ENCODE assay signal across 23 cellular contexts in the genomic region with DNA sequence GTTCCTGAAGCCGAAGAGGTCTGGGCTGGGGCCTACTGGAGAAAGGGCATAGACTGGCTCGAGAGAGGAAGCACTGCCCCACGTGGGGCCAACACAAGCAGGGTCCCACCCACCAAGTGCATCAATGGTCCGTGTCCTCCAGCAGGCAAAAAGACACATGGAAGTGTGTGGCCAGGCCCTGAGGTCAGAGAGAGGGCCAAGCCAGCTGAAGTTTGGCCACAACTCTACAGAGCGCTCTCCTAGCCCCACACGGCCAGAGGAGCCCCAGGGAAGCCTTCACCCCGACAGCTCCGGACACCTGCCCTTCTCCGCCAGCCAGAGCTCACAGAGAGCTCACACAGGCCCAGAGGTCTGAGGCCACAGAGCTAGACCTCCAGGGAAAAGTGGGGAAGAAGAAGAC. TPM values are rescaled to one million over a fixed set of nuclear protein-coding genes. Genes with fewer than 3 reads are reported as not detected.
DNase-seq lines count a peak whose midpoint lies in the region; ATAC-seq, FAIRE-seq and TF ChIP-seq lines count a peak whose summit lies in the region.
"Had no signal": no experiment of that assay in that cellular context is flagged by ENCODE, and none has a peak within 500 bp of the region (broad histone marks: within the 10 kb centered on the region; RNA-seq: fewer than 3 reads in every experiment).

No MANE protein-coding gene starts in this region.

- FAIRE-seq in endothelial cell of umbilical vein (lab: Jason Lieb, UNC) = no peak
- FAIRE-seq: A204.1, D721Med, GM12878, GM19239 had no signal

- no peak overlapping the region for H2BK5ac ChIP-seq in IMR-90 (ENCODE audit: low read depth, low read length, poor library complexity, severe bottlenecking)
- H2BK5ac ChIP-seq in trophoblast cell (ENCODE audit: low read depth, low read length, poor library complexity) = no peak overlapping the region

- no peak overlapping the region for H3K56ac ChIP-seq in IMR-90 (ENCODE audit: extremely low read depth, insufficient read depth, low read length)

- TF ChIP-seq CTCF in IMR-90 (conservative IDR thresholded peaks at IDR 0.05; ENCODE audit: low read depth, low read length) (no peak), endothelial cell of umbilical vein (IDR thresholded peaks at IDR 0.05; ENCODE audit: extremely low read depth in 1 of 2, insufficient read depth in 1 of 2, low read depth in 1 of 2, low read length in 2 of 2) (no peak), ovary (IDR thresholded peaks at IDR 0.05) (no peak)

- H2BK120ac ChIP-seq in IMR-90 (ENCODE audit: low read depth, low read length) = no peak overlapping the region
- H2BK120ac ChIP-seq in trophoblast cell (ENCODE audit: insufficient read depth, low read length, poor library complexity) = no peak overlapping the region

- no peak for ATAC-seq in IMR-90 (ENCODE audit: low read depth)
- ATAC-seq in HG03378 (IDR thresholded peaks at IDR 0.05; ENCODE audit: unreplicated experiment) = no peak
- ATAC-seq: CD8-positive, alpha-beta T cell; GM12878; GM23338 had no signal

- TF ChIP-seq RAD21 in IMR-90 (IDR thresholded peaks at IDR 0.05; ENCODE audit: low read length) = no peak

- H3K36me3 ChIP-seq in IMR-90 (ENCODE audit: control insufficient read depth, insufficient read depth, low read length) (peaks cover 4% of the 10 kb centered on the region; the same call in 1 of the 2 replicates), endothelial cell of umbilical vein (ENCODE audit: control insufficient read depth in 2 of 2, extremely low read depth in 1 of 2, insufficient read depth in 2 of 2, low read length in 2 of 2) (no peaks in the 10 kb centered on the region), trophoblast cell (ENCODE audit: control insufficient read depth in 1 of 2, insufficient read depth in 2 of 2, low read length in 2 of 2) (no peaks in the 10 kb centered on the region), ovary (no peaks in the 10 kb centered on the region)
- H3K36me3 ChIP-seq: BLaER1 had no signal

- TF ChIP-seq POLR2A in IMR-90 (IDR thresholded peaks at IDR 0.05; ENCODE audit: low read depth, low read length) = no peak
- no peak for TF ChIP-seq POLR2A in endothelial cell of umbilical vein (IDR thresholded peaks at IDR 0.05; ENCODE audit: low read depth, low read length)
- no peak for TF ChIP-seq POLR2A in ovary (IDR thresholded peaks at IDR 0.05)

- no peak overlapping the region for H3K4me3 ChIP-seq in IMR-90 (ENCODE audit: insufficient read depth, low read depth, low read length)
- H3K4me3 ChIP-seq in endothelial cell of umbilical vein (replicated peaks in 1 of 3; ENCODE audit: insufficient read depth in 1 of 3, low read depth in 1 of 3, low read length in 3 of 3) = no peak overlapping the region
- H3K4me3 ChIP-seq in trophoblast cell (ENCODE audit: low read depth, low read length) = no peak overlapping the region
- no peak overlapping the region for H3K4me3 ChIP-seq in ovary
- H3K4me3 ChIP-seq: BLaER1, GM12878, GM23338 had no signal

- peaks cover 32% of the 10 kb centered on the region for H3K27me3 ChIP-seq in IMR-90 (ENCODE audit: control insufficient read depth, insufficient read depth, low read length)
- no peaks in the 10 kb centered on the region for H3K27me3 ChIP-seq in endothelial cell of umbilical vein (ENCODE audit: control insufficient read depth in 2 of 2, insufficient read depth in 2 of 2, low read length in 2 of 2)
- no peaks in the 10 kb centered on the region for H3K27me3 ChIP-seq in trophoblast cell (ENCODE audit: insufficient read depth, low read length)
- no peaks in the 10 kb centered on the region for H3K27me3 ChIP-seq in ovary

- no peak overlapping the region for H3K18ac ChIP-seq in IMR-90 (ENCODE audit: low read depth, low read length)
- H3K18ac ChIP-seq in trophoblast cell (ENCODE audit: low read length) = no peak overlapping the region

- H3K4ac ChIP-seq in IMR-90 (ENCODE audit: low read depth, low read length) (no peak overlapping the region), trophoblast cell (ENCODE audit: low read depth, low read length) (no peak overlapping the region)

- H3K79me1 ChIP-seq in IMR-90 (ENCODE audit: low read depth in 1 of 2, low read length in 2 of 2) (no peaks in the 10 kb centered on the region; a peak in 1 of 4 replicates), trophoblast cell (ENCODE audit: low read length) (no peaks in the 10 kb centered on the region)

- H2AFZ ChIP-seq in IMR-90 (replicated peaks; ENCODE audit: low read length, poor library complexity) = no peak overlapping the region
- H2AFZ ChIP-seq in endothelial cell of umbilical vein (ENCODE audit: low read depth, low read length) = no peak overlapping the region
- H2AFZ ChIP-seq in trophoblast cell (ENCODE audit: insufficient read depth, low read length, poor library complexity) = no peak overlapping the region
- H2AFZ ChIP-seq: GM23338 had no signal

- H2AK9ac ChIP-seq in IMR-90 (replicated peaks; ENCODE audit: low read depth, low read length, poor library complexity) = no peak overlapping the region

- H2BK15ac ChIP-seq in IMR-90 (ENCODE audit: low read depth, low read length) = no peak overlapping the region

- H4K20me1 ChIP-seq in IMR-90 (ENCODE audit: insufficient read depth, low read length) (no peaks in the 10 kb centered on the region), endothelial cell of umbilical vein (replicated peaks; ENCODE audit: control insufficient read depth, extremely low read depth, insufficient read depth, low read length) (no peaks in the 10 kb centered on the region)

- H2AK5ac ChIP-seq in IMR-90 (ENCODE audit: low read depth, low read length) (no peak overlapping the region), trophoblast cell (ENCODE audit: low read length) (no peak overlapping the region)

- TF ChIP-seq EP300 in ovary (IDR thresholded peaks at IDR 0.05) = no peak

- H3K4me2 ChIP-seq in IMR-90 (ENCODE audit: low read depth, low read length) (no peak overlapping the region), endothelial cell of umbilical vein (ENCODE audit: insufficient read depth, low read length) (no peak overlapping the region), trophoblast cell (ENCODE audit: low read length) (no peak overlapping the region)
- H3K4me2 ChIP-seq: BLaER1, GM23338 had no signal

- in situ Hi-C loops in IMR-90 (cut with MboI; ENCODE audit: low sequenced_read_pairs) = no loop called here

- dilution Hi-C loops in IMR-90 (cut with HindIII; ENCODE audit: low sequenced_read_pairs, unreplicated experiment) = no loop called here
- dilution Hi-C loops in endothelial cell of umbilical vein (cut with MboI; ENCODE audit: extremely low pct_ligation_motif_present, low sequenced_read_pairs) = no loop called here

- H4K91ac ChIP-seq in IMR-90 (ENCODE audit: insufficient read depth, low read depth, low read length) (no peak overlapping the region), trophoblast cell (ENCODE audit: low read depth, low read length) (no peak overlapping the region)

- H3K9ac ChIP-seq in IMR-90 (ENCODE audit: low read depth, low read length) (no peak overlapping the region), endothelial cell of umbilical vein (replicated peaks; ENCODE audit: extremely low read depth, insufficient read depth, low read length) (no peak overlapping the region), trophoblast cell (ENCODE audit: low read length) (no peak overlapping the region)
- H3K9ac ChIP-seq: BLaER1 had no signal

- H3K14ac ChIP-seq in IMR-90 (replicated peaks; ENCODE audit: low read depth, low read length) (no peak overlapping the region), trophoblast cell (ENCODE audit: low read length) (no peak overlapping the region)

- CTCF ChIA-PET in IMR-90 (lab: Yijun Ruan, JAX) (no interaction called here), endothelial cell of umbilical vein (lab: Charles Lee) (no interaction called here)

- DNase-seq in IMR-90 (no peak), endothelial cell of umbilical vein (ENCODE audit: low read depth, low spot score) (no peak), trophoblast cell (no peak), ovary (no peak), kidney glomerular epithelial cell (lab: John Stamatoyannopoulos, UW) (no peak)
- no peak for DNase-seq in activated CD4-positive, CD25-positive, alpha-beta regulatory T cell treated with anti-CD3 and anti-CD28 coated beads, Interleukin-2, amount 50 U/mL, for 72 hours
- DNase-seq: Caco-2; CD4-positive, CD25-positive, alpha-beta regulatory T cell; CD8-positive, alpha-beta T cell; DMS 273 treated with DMSO at 0.1 percent for 48 hours; DMS79; EL; GDM1; H9; HFFc6 had no signal

- no peak overlapping the region for H4K5ac ChIP-seq in IMR-90 (ENCODE audit: low read depth, low read length)

- no peaks in the 10 kb centered on the region for H3K9me3 ChIP-seq in IMR-90 (ENCODE audit: control insufficient read depth, insufficient read depth, low read length)
- no peaks in the 10 kb centered on the region for H3K9me3 ChIP-seq in endothelial cell of umbilical vein (replicated peaks; ENCODE audit: control insufficient read depth, insufficient read depth, low read length)
- no peaks in the 10 kb centered on the region for H3K9me3 ChIP-seq in trophoblast cell (ENCODE audit: insufficient read depth, low read depth, low read length)
- no peaks in the 10 kb centered on the region for H3K9me3 ChIP-seq in ovary
- H3K9me3 ChIP-seq: BLaER1, Caco-2 had no signal

- BruUV-seq in IMR-90 (replicated peaks; lab: Mats Ljungman, UMichigan) (TSS peak; percentile 75), endothelial cell of umbilical vein (replicated peaks; lab: Mats Ljungman, UMichigan) (TSS peak; percentile 17)

- no peak overlapping the region for H4K8ac ChIP-seq in IMR-90 (ENCODE audit: low read depth in 2 of 2, low read length in 2 of 2)
- H4K8ac ChIP-seq in trophoblast cell (ENCODE audit: low read depth, low read length) = no peak overlapping the region

- H3K4me1 ChIP-seq in IMR-90 (ENCODE audit: control insufficient read depth, insufficient read depth, low read length) = no peaks in the 10 kb centered on the region
- no peaks in the 10 kb centered on the region for H3K4me1 ChIP-seq in endothelial cell of umbilical vein (ENCODE audit: control insufficient read depth, extremely low read depth, insufficient read depth, low read length)
- H3K4me1 ChIP-seq in trophoblast cell (ENCODE audit: control insufficient read depth in 1 of 2, insufficient read depth in 2 of 2, low read length in 2 of 2) = no peaks in the 10 kb centered on the region
- no peaks in the 10 kb centered on the region for H3K4me1 ChIP-seq in ovary (ENCODE audit: insufficient read depth)
- H3K4me1 ChIP-seq: BLaER1, Caco-2 had no signal

- H3K23ac ChIP-seq in IMR-90 (ENCODE audit: low read depth, low read length) (no peak overlapping the region), trophoblast cell (ENCODE audit: low read length) (no peak overlapping the region)

- H3K79me2 ChIP-seq in endothelial cell of umbilical vein (ENCODE audit: control insufficient read depth, insufficient read depth, low read length) (no peaks in the 10 kb centered on the region), trophoblast cell (ENCODE audit: control insufficient read depth, insufficient read depth, low read length, poor library complexity) (no peaks in the 10 kb centered on the region)

- peak overlapping the region; percentile 43 for H4K12ac ChIP-seq in trophoblast cell (ENCODE audit: low read depth, low read length)

- no peak overlapping the region for H2BK20ac ChIP-seq in IMR-90 (ENCODE audit: low read depth, low read length)

- H3K27ac ChIP-seq in IMR-90 (ENCODE audit: insufficient read depth, low read length) (no peak overlapping the region), endothelial cell of umbilical vein (ENCODE audit: insufficient read depth, low read depth, low read length) (no peak overlapping the region), trophoblast cell (ENCODE audit: low read depth, low read length) (no peak overlapping the region), ovary (no peak overlapping the region)
- H3K27ac ChIP-seq: BLaER1, C4-2B had no signal

- no peak overlapping the region for H2BK12ac ChIP-seq in trophoblast cell (ENCODE audit: low read length)

- 100% methylated on average over 1 of the region's 9 CpGs; no CpG with 5 or more reads in 1 of the 2 experiments for WGBS in IMR-90 (ENCODE audit: extremely low coverage in 2 of 2, insufficient read length in 1 of 2), 2 experiments
- WGBS in trophoblast cell (ENCODE audit: extremely low coverage, insufficient coverage, insufficient read length) = no CpG with 5 or more reads among the region's 9 CpGs
- WGBS in ovary, 3 donors = 72 to 92% (median 77%) methylated on average over 9 of the region's 9 CpGs

- no peaks in the 10 kb centered on the region for H3K9me1 ChIP-seq in IMR-90 (ENCODE audit: insufficient read depth, low read length)
- H3K9me1 ChIP-seq in endothelial cell of umbilical vein (replicated peaks; ENCODE audit: control insufficient read depth, extremely low read depth, insufficient read depth, low read length) = no peaks in the 10 kb centered on the region

- POLR2A ChIA-PET in IMR-90 (lab: Charles Lee; ENCODE audit: unreplicated experiment) = no interaction called here
- POLR2A ChIA-PET in endothelial cell of umbilical vein (lab: Charles Lee) = no interaction called here

- intact Hi-C loops in IMR-90 (cut with micrococcal nuclease) (no loop called here), endothelial cell of umbilical vein (cut with micrococcal nuclease) (no loop called here), ovary (cut with DNase I) (no loop called here)

RNA-seq across cellular contexts. Expression of a gene that starts 8.5 kb away (rescaled TPM):
- total RNA-seq in IMR-90 (2012; rRNA removed) (65.8 and 84.6 TPM in 2 replicates), endothelial cell of umbilical vein (77.8 and 78.7 TPM in 2 replicates), ovary (100 to 1,000 TPM in 2 of 7 donors, 10 to 100 TPM in 5; 76.7 to 121 (median 98.7) TPM)
- polyA plus RNA-seq in IMR-90 (2012; rRNA removed) (75.4 and 75.8 TPM in 2 replicates), endothelial cell of umbilical vein (44.7 and 45.9 TPM in 2 replicates), ovary (10 to 100 TPM; 41.4 to 74.8 TPM)
- 55.1 and 56.5 TPM in 2 replicates for polyA plus RNA-seq in IMR-90 (2012; cell fraction: cytosol; rRNA removed)
- polyA plus RNA-seq in IMR-90 (2012; cell fraction: nucleus; rRNA removed; ENCODE audit: low replicate concordance) = 183 and 297 TPM in 2 replicates
- 39.2 and 42.3 TPM in 2 replicates for polyA plus RNA-seq in endothelial cell of umbilical vein (2011; cell fraction: cytosol; rRNA removed)
- 187 and 192 TPM in 2 replicates for polyA plus RNA-seq in endothelial cell of umbilical vein (2011; cell fraction: nucleus; rRNA removed)
- 45.0 and 47.6 TPM in 2 replicates for polyA plus RNA-seq in endothelial cell of umbilical vein (2012)
- polyA minus RNA-seq in endothelial cell of umbilical vein = 86.8 and 96.4 TPM in 2 replicates
- 86.4 TPM for polyA minus RNA-seq in endothelial cell of umbilical vein (2011; cell fraction: cytosol; rRNA and poly(A)+ RNA removed)
- 111 TPM in 2 replicates for polyA minus RNA-seq in endothelial cell of umbilical vein (2011; cell fraction: nucleus; rRNA and poly(A)+ RNA removed)
- 31.3 and 33.3 TPM in 2 replicates for polyA plus RNA-seq in trophoblast cell (2013)

RNA-seq across cellular contexts. Expression of a gene that starts 47.8 kb away (rescaled TPM):
- total RNA-seq in IMR-90 (2012; rRNA removed) = 2.5 and 3.9 TPM in 2 replicates
- 11.4 and 13.0 TPM in 2 replicates for polyA plus RNA-seq in IMR-90 (2012; rRNA removed)
- 11.5 and 14.2 TPM in 2 replicates for polyA plus RNA-seq in IMR-90 (2012; cell fraction: cytosol; rRNA removed)
- polyA plus RNA-seq in IMR-90 (2012; cell fraction: nucleus; rRNA removed; ENCODE audit: low replicate concordance) = 17.3 and 23.1 TPM in 2 replicates
- 9.4 and 9.9 TPM in 2 replicates for total RNA-seq in endothelial cell of umbilical vein
- 5.4 and 6.7 TPM in 2 replicates for polyA plus RNA-seq in endothelial cell of umbilical vein
- polyA plus RNA-seq in endothelial cell of umbilical vein (2011; cell fraction: cytosol; rRNA removed) = 5.8 and 6.3 TPM in 2 replicates
- polyA plus RNA-seq in endothelial cell of umbilical vein (2011; cell fraction: nucleus; rRNA removed) = 12.5 and 13.9 TPM in 2 replicates
- polyA plus RNA-seq in endothelial cell of umbilical vein (2012) = 7.1 and 11.5 TPM in 2 replicates
- polyA minus RNA-seq in endothelial cell of umbilical vein = 6.4 and 8.3 TPM in 2 replicates
- 9.2 TPM for polyA minus RNA-seq in endothelial cell of umbilical vein (2011; cell fraction: cytosol; rRNA and poly(A)+ RNA removed)
- 7.3 and 8.5 TPM in 2 replicates for polyA minus RNA-seq in endothelial cell of umbilical vein (2011; cell fraction: nucleus; rRNA and poly(A)+ RNA removed)
- 3.1 and 3.7 TPM in 2 replicates for polyA plus RNA-seq in trophoblast cell (2013)
- 10 to 100 TPM in 6 of 7 donors, 1 to 10 TPM in 1; 9.7 to 20.1 (median 12.4) TPM for total RNA-seq in ovary
- 1 to 10 TPM; 8.2 to 8.7 TPM for polyA plus RNA-seq in ovary
